In the genomic region with DNA sequence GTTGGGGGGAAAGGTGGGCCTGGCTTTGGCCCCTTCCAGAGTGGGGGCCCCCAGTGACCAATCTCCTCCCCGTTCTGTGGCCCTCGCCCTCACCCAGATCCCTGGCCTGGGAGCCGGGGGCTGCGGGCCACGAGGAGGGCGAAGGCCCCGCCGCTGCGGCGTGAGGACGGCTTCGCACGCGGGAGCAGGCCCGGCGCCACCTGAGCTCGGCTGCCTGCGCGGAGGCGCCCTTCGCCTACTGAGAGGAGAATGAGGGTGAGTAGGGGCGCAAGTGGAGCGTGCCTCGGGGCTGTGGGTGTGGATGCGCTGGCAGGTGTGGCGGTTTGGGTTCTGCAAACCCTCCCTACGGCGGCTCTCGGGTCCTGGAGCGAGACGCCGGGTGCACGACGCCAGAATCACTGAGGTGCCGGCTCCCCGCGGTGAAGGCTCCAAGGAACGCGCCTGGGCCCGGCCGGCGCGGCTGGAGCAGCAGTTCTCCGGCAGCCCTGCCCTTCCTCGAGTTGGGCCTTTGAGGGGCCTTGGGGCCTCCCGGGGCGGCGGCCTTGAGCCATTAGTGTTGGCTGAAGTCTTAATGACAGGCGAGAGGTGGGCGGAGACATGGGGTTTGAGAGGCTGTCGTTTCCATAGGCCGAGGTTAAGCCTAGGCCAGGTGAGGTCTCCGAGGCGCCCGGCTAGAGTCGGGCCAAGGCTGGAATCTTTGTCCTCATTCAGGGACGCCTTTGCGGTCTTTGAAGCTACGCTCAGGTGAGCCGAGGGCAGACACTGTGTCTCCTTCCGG, we compare ENCODE assay signal across 19 cellular contexts.
"Had no signal": no experiment of that assay in that cellular context is flagged by ENCODE, and none has a peak within 500 bp of the region (broad histone marks: within the 10 kb centered on the region; RNA-seq: fewer than 3 reads in every experiment).

No MANE protein-coding gene starts in this region.

- ATAC-seq: effector memory CD8-positive, alpha-beta T cell; gastroesophageal sphincter; left cardiac atrium; left ventricle myocardium superior; psoas muscle; right lobe of liver; stimulated activated naive CD8-positive, alpha-beta T cell treated with anti-CD3 and anti-CD28 coated beads, Interleukin-15, Interleukin-2, amounts not matched to agents 100 U/mL and 50 U/mL, for 24 hours had no signal

- H3K4me1 ChIP-seq: esophagus squamous epithelium, parathyroid adenoma, psoas muscle, right lobe of liver, suprapubic skin, tibial artery had no signal

- H3K9me3 ChIP-seq: esophagus squamous epithelium, gastroesophageal sphincter, psoas muscle, right lobe of liver, suprapubic skin, tibial artery had no signal

- H2AFZ ChIP-seq: parathyroid adenoma had no signal

- H3K79me2 ChIP-seq: parathyroid adenoma had no signal

- H3K4me3 ChIP-seq: esophagus squamous epithelium, gastroesophageal sphincter, lung, psoas muscle, right lobe of liver, suprapubic skin, tibial artery had no signal

- DNase-seq: effector memory CD8-positive, alpha-beta T cell; esophagus squamous epithelium; foreskin fibroblast; immature natural killer cell; left cardiac atrium; left ventricle myocardium superior; mesenchymal stem cell; midbrain; psoas muscle; retina; right lobe of liver; stimulated activated CD4-positive, alpha-beta T cell treated with anti-CD3 and anti-CD28 coated beads, Interleukin-4, amount 100 ng/mL, for 1 hour; stimulated activated CD8-positive, alpha-beta memory T cell treated with anti-CD3 and anti-CD28 coated beads, Interleukin-4, amount 100 ng/mL, for 48 hours; stimulated activated naive CD8-positive, alpha-beta T cell treated with anti-CD3 and anti-CD28 coated beads, Interleukin-15, Interleukin-2, amounts not matched to agents 100 U/mL and 50 U/mL, for 24 hours; tibial artery had no signal

- H3K36me3 ChIP-seq: esophagus squamous epithelium, gastroesophageal sphincter, right lobe of liver, suprapubic skin, tibial artery had no signal

- H3K27me3 ChIP-seq: right lobe of liver had no signal

- H3K9ac ChIP-seq: parathyroid adenoma had no signal

- H3K27ac ChIP-seq: esophagus squamous epithelium, gastroesophageal sphincter, parathyroid adenoma, psoas muscle, right lobe of liver, suprapubic skin, tibial artery had no signal
